17 cellular contexts compared by ENCODE assay signal in the genomic region with DNA sequence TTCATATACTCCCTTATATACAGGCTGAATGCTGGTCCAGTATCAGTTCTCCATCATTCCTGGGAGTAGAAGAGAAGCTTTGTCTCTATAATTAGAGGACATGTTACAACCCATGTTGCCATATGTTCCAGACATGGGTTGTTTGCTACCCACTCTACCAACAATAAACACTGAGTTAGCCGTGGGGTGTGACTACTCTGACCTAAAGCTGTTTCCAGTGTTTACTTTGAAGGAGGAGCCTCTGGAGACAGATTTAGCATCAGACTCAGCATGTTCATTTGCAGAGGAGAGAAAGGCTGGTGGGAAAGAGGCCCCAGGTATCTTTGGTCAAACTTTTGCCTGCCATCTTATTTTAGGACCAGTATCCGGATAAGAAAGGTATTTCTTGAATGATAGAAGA.
"Had no signal": no experiment of that assay in that cellular context is flagged by ENCODE, and none has a peak within 500 bp of the region (broad histone marks: within the 10 kb centered on the region; RNA-seq: fewer than 3 reads in every experiment).

No MANE protein-coding gene starts in this region.

- H3K4me3 Mint-ChIP-seq: activated CD4-positive, alpha-beta T cell treated with anti-CD3 and anti-CD28 coated beads, Interleukin-2, amount 10 ng/mL, durations not matched to agents 24 days and 14 days; activated CD8-positive, alpha-beta T cell treated with anti-CD3 and anti-CD28 coated beads, Interleukin-2, amount 10 ng/mL, durations not matched to agents 7 days and 5 days; activated naive CD4-positive, alpha-beta T cell treated with anti-CD3 and anti-CD28 coated beads for 36 hours; activated T-cell treated with anti-CD3 and anti-CD28 coated beads, Interleukin-2, amount 50 U/mL, for 24 hours; naive thymus-derived CD8-positive, alpha-beta T cell; stimulated activated effector memory CD8-positive, alpha-beta T cell treated with anti-CD3 and anti-CD28 coated beads, Interleukin-12 subunit alpha, Interleukin-12 subunit beta, amount 100 ng/mL, for 72 hours; type B pancreatic cell; WTC11 had no signal

- H3K27me3 Mint-ChIP-seq: activated T-cell treated with anti-CD3 and anti-CD28 coated beads, Interleukin-2, amount 50 U/mL, for 24 hours had no signal

- H3K9me3 Mint-ChIP-seq: activated CD4-positive, alpha-beta T cell treated with anti-CD3 and anti-CD28 coated beads, Interleukin-2, amount 10 ng/mL, durations not matched to agents 24 days and 14 days; activated naive CD4-positive, alpha-beta T cell treated with anti-CD3 and anti-CD28 coated beads for 36 hours; activated T-cell treated with anti-CD3 and anti-CD28 coated beads, Interleukin-2, amount 50 U/mL, for 24 hours; activated T-helper 2 cell treated with anti-CD3 and anti-CD28 coated beads, Interferon-gamma antibody, Interleukin-2, Interleukin-4, amounts not matched to agents 10 μg/mL and 5 μg/mL and 100 μg/mL, durations not matched to agents 14 hours and 24 hours and 36 hours; naive thymus-derived CD8-positive, alpha-beta T cell; stimulated activated effector memory CD8-positive, alpha-beta T cell treated with anti-CD3 and anti-CD28 coated beads, Interleukin-12 subunit alpha, Interleukin-12 subunit beta, amount 100 ng/mL, for 72 hours had no signal

- H3K36me3 ChIP-seq: pancreas, right lobe of liver had no signal

- ATAC-seq: activated CD8-positive, alpha-beta T cell treated with anti-CD3 and anti-CD28 coated beads, Interleukin-2, amount 10 ng/mL, durations not matched to agents 7 days and 5 days; body of pancreas; naive thymus-derived CD8-positive, alpha-beta T cell; pancreas; right lobe of liver; stimulated activated effector memory CD8-positive, alpha-beta T cell treated with anti-CD3 and anti-CD28 coated beads, Interleukin-12 subunit alpha, Interleukin-12 subunit beta, amount 100 ng/mL, for 72 hours; WTC11 had no signal

- H3K27ac Mint-ChIP-seq: activated CD4-positive, alpha-beta T cell treated with anti-CD3 and anti-CD28 coated beads, Interleukin-2, amount 10 ng/mL, durations not matched to agents 24 days and 14 days; activated CD8-positive, alpha-beta T cell treated with anti-CD3 and anti-CD28 coated beads, Interleukin-2, amount 10 ng/mL, durations not matched to agents 7 days and 5 days; activated naive CD4-positive, alpha-beta T cell treated with anti-CD3 and anti-CD28 coated beads for 36 hours; activated T-cell treated with anti-CD3 and anti-CD28 coated beads, Interleukin-2, amount 50 U/mL, for 24 hours; activated T-helper 2 cell treated with anti-CD3 and anti-CD28 coated beads, Interferon-gamma antibody, Interleukin-2, Interleukin-4, amounts not matched to agents 10 μg/mL and 5 μg/mL and 100 μg/mL, durations not matched to agents 14 hours and 24 hours and 36 hours; naive thymus-derived CD8-positive, alpha-beta T cell; stimulated activated effector memory CD8-positive, alpha-beta T cell treated with anti-CD3 and anti-CD28 coated beads, Interleukin-12 subunit alpha, Interleukin-12 subunit beta, amount 100 ng/mL, for 72 hours; type B pancreatic cell; WTC11 had no signal

- H3K27me3 ChIP-seq: body of pancreas, pancreas, right lobe of liver, testis had no signal

- H3K9me3 ChIP-seq: body of pancreas, pancreas, right lobe of liver, testis had no signal

- H3K4me1 ChIP-seq: body of pancreas, pancreas, right lobe of liver had no signal

- H3K4me3 ChIP-seq: body of pancreas, pancreas, right lobe of liver, smooth muscle cell, testis had no signal

- DNase-seq: activated CD4-positive, alpha-beta T cell treated with anti-CD3 and anti-CD28 coated beads, Interleukin-2, amount 10 ng/mL, durations not matched to agents 24 days and 14 days; activated CD8-positive, alpha-beta T cell treated with anti-CD3 and anti-CD28 coated beads, Interleukin-2, amount 10 ng/mL, durations not matched to agents 7 days and 5 days; activated naive CD4-positive, alpha-beta T cell treated with anti-CD3 and anti-CD28 coated beads for 36 hours; body of pancreas; caudate nucleus; mesendoderm; naive thymus-derived CD8-positive, alpha-beta T cell; pancreas; right lobe of liver; stimulated activated CD4-positive, alpha-beta T cell treated with anti-CD3 and anti-CD28 coated beads, Interleukin-4, amount 100 ng/mL, for 1 hour; testis had no signal

- H3K27ac ChIP-seq: body of pancreas, pancreas, right lobe of liver, testis had no signal

- H3K36me3 Mint-ChIP-seq: naive thymus-derived CD8-positive, alpha-beta T cell had no signal
